ENCODE assay signal across 11 cellular contexts in the genomic region with DNA sequence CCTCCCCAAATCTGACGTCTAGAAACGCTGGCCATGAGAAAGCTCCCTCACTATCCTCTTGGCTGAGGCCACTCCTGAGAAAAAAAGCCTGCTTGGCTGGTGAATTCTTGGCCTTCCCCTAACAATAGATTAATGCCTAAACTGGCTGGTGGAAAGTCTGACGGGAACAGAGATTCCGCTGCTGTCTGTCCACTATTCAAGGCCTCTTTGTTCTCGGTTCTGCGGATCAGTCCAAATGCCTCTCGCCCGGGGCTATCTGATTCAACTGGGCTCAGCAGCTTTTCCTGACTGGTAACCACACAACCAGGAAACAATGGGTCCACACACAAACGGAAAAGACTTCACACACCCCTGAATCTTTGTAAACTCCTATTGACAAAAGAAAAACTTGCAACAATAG. TPM values are rescaled to one million over a fixed set of nuclear protein-coding genes. Genes with fewer than 3 reads are reported as not detected.
A peak's percentile ranks its signal among the peaks of the same experiment; 100 is the strongest.
DNase-seq lines count a peak whose midpoint lies in the region; ATAC-seq, FAIRE-seq and TF ChIP-seq lines count a peak whose summit lies in the region.
"Had no signal": no experiment of that assay in that cellular context is flagged by ENCODE, and none has a peak within 500 bp of the region (broad histone marks: within the 10 kb centered on the region; RNA-seq: fewer than 3 reads in every experiment).

No MANE protein-coding gene starts in this region.

- no peak for FAIRE-seq in astrocyte (lab: Jason Lieb, UNC)
- FAIRE-seq: GM19239 had no signal

- H4K20me1 ChIP-seq in astrocyte (ENCODE audit: insufficient read depth, low read length) (peaks cover 85% of the 10 kb centered on the region), neural progenitor cell (ENCODE audit: low read depth) (peaks cover 97% of the 10 kb centered on the region)

- no peak for TF ChIP-seq EP300 in upper lobe of left lung (IDR thresholded peaks at IDR 0.05)

- H3K9me3 Mint-ChIP-seq in astrocyte (ENCODE audit: unreplicated experiment) (no peaks in the 10 kb centered on the region), neural progenitor cell (no peaks in the 10 kb centered on the region), chondrocyte (ENCODE audit: low read depth) (no peaks in the 10 kb centered on the region)

- peak; percentile 76 for DNase-seq in astrocyte (ENCODE audit: low read depth)
- DNase-seq in glomerular endothelial cell (ENCODE audit: extremely low read depth, low read depth, low spot score) = peak; percentile 70
- DNase-seq in neural progenitor cell (ENCODE audit: low spot score) = peak; percentile 61
- DNase-seq in upper lobe of left lung = no peak
- no peak for DNase-seq in HuH-7.5 (ENCODE audit: low spot score)
- no peak for DNase-seq in chondrocyte (ENCODE audit: low spot score)
- no peak for DNase-seq in mucosa of descending colon
- DNase-seq: NCI-H2227 treated with DMSO at 0.1 percent for 48 hours, SW 1271 had no signal

- H3K27ac ChIP-seq in astrocyte (ENCODE audit: low read depth, low read length) (peak overlapping the region; percentile 63), neural progenitor cell (no peak overlapping the region), upper lobe of left lung (peak overlapping the region; percentile 31 to 67 (median 50))

- H2AFZ ChIP-seq in astrocyte (ENCODE audit: low read depth, low read length) = no peak overlapping the region
- H2AFZ ChIP-seq in neural progenitor cell (replicated peaks) = no peak overlapping the region

- ATAC-seq in upper lobe of left lung (ENCODE audit: low FRiP score in 2 of 2) = no peak
- no peak for ATAC-seq in mucosa of descending colon
- ATAC-seq in HG02870 (IDR thresholded peaks at IDR 0.05; ENCODE audit: unreplicated experiment) = no peak

- no peak for TF ChIP-seq POLR2A in upper lobe of left lung (IDR thresholded peaks at IDR 0.05)

- TF ChIP-seq CTCF in astrocyte (IDR thresholded peaks at IDR 0.05; ENCODE audit: insufficient read depth, low read depth, low read length) (no peak), neural progenitor cell (IDR thresholded peaks at IDR 0.05) (no peak), upper lobe of left lung (IDR thresholded peaks at IDR 0.05) (no peak), chondrocyte (IDR thresholded peaks at IDR 0.05) (no peak), mucosa of descending colon (IDR thresholded peaks at IDR 0.05) (no peak)

- H3K9ac ChIP-seq in astrocyte (ENCODE audit: low read length) (peak overlapping the region; percentile 61), neural progenitor cell (no peak overlapping the region)

- H3K4me3 Mint-ChIP-seq in astrocyte (ENCODE audit: unreplicated experiment) = no peak overlapping the region
- H3K4me3 Mint-ChIP-seq in neural progenitor cell = no peak overlapping the region
- H3K4me3 Mint-ChIP-seq in chondrocyte (ENCODE audit: unreplicated experiment) = no peak overlapping the region

- 54 to 71% methylated on average over 9 of the region's 9 CpGs for WGBS in upper lobe of left lung, 2 donors

- no peaks in the 10 kb centered on the region for H3K27me3 Mint-ChIP-seq in astrocyte (ENCODE audit: low read depth, unreplicated experiment)
- H3K27me3 Mint-ChIP-seq in neural progenitor cell (ENCODE audit: insufficient read depth, low read depth) = no peaks in the 10 kb centered on the region
- H3K27me3 Mint-ChIP-seq in chondrocyte (ENCODE audit: low read depth) = no peaks in the 10 kb centered on the region

- H3K9me3 ChIP-seq in astrocyte (ENCODE audit: insufficient read depth, low read depth, low read length) (no peaks in the 10 kb centered on the region), neural progenitor cell (ENCODE audit: low read depth) (no peaks in the 10 kb centered on the region), upper lobe of left lung (no peaks in the 10 kb centered on the region), mucosa of descending colon (no peaks in the 10 kb centered on the region)

- H3K4me1 ChIP-seq in astrocyte (ENCODE audit: insufficient read depth, low read length) (peaks cover 31% of the 10 kb centered on the region), neural progenitor cell (peaks cover 43% of the 10 kb centered on the region), upper lobe of left lung (peaks cover 23 to 36% (median 32%) of the 10 kb centered on the region in 4 donors), mucosa of descending colon (ENCODE audit: low read depth) (no peaks in the 10 kb centered on the region)

- H3K36me3 ChIP-seq in astrocyte (ENCODE audit: insufficient read depth, low read length) (no peaks in the 10 kb centered on the region), neural progenitor cell (no peaks in the 10 kb centered on the region), upper lobe of left lung (no peaks in the 10 kb centered on the region), mucosa of descending colon (ENCODE audit: low read depth) (no peaks in the 10 kb centered on the region)

- H3K4me1 Mint-ChIP-seq in astrocyte (ENCODE audit: low read depth, unreplicated experiment) (peaks cover 26% of the 10 kb centered on the region), neural progenitor cell (peaks cover 51% of the 10 kb centered on the region), chondrocyte (ENCODE audit: low read depth) (peaks cover 44% of the 10 kb centered on the region)

- H3K4me3 ChIP-seq in astrocyte (ENCODE audit: insufficient read depth, low read depth, low read length) (no peak overlapping the region), neural progenitor cell (no peak overlapping the region), upper lobe of left lung (no peak overlapping the region), mucosa of descending colon (no peak overlapping the region)

- no peaks in the 10 kb centered on the region for H3K27me3 ChIP-seq in astrocyte (ENCODE audit: insufficient read depth, low read length)
- H3K27me3 ChIP-seq in neural progenitor cell = peaks cover under 1% of the 10 kb centered on the region
- H3K27me3 ChIP-seq in upper lobe of left lung = no peaks in the 10 kb centered on the region

- H3F3A ChIP-seq in neural progenitor cell (ENCODE audit: low read depth) = peaks cover 36% of the 10 kb centered on the region

- H3K36me3 Mint-ChIP-seq in astrocyte (ENCODE audit: low read depth, unreplicated experiment) = peaks cover 6% of the 10 kb centered on the region
- H3K36me3 Mint-ChIP-seq in neural progenitor cell = no peaks in the 10 kb centered on the region
- no peaks in the 10 kb centered on the region for H3K36me3 Mint-ChIP-seq in chondrocyte (ENCODE audit: low read depth)

- H3K79me2 ChIP-seq in astrocyte (ENCODE audit: insufficient read depth, low read length) (peaks cover 90% of the 10 kb centered on the region), neural progenitor cell (ENCODE audit: low read depth) (peaks cover 54% of the 10 kb centered on the region)

- H3K4me2 ChIP-seq in astrocyte (ENCODE audit: low read length) = no peak overlapping the region
- peak overlapping the region; percentile 20 for H3K4me2 ChIP-seq in neural progenitor cell

- peak overlapping the region; percentile 58 for H3K27ac Mint-ChIP-seq in astrocyte (ENCODE audit: unreplicated experiment)
- peak overlapping the region; percentile 22 for H3K27ac Mint-ChIP-seq in neural progenitor cell
- no peak overlapping the region for H3K27ac Mint-ChIP-seq in chondrocyte (ENCODE audit: unreplicated experiment)

- intact Hi-C loops in mucosa of descending colon (cut with DNase I, micrococcal nuclease) = no loop called here

RNA-seq across cellular contexts. Expression of gene PXDN, which starts 27.2 kb away (rescaled TPM):
- 417 and 467 TPM in 2 replicates for total RNA-seq in astrocyte
- 1,281 and 1,930 TPM in 2 replicates for total RNA-seq in glomerular endothelial cell
- total RNA-seq in neural progenitor cell (ENCODE audit: low replicate concordance) = 118 and 128 TPM in 2 replicates
- 10 to 100 TPM; 20.8 to 65.6 (median 38.5) TPM for total RNA-seq in upper lobe of left lung
- 499 to 576 TPM (median 571 TPM) in 3 replicates for total RNA-seq in chondrocyte
- total RNA-seq in mucosa of descending colon = 10 to 100 TPM in 2 of 3 donors, 1 to 10 TPM in 1; 9.3 to 52.4 (median 11.9) TPM

Comparison
In these comparisons a context has a peak if more than half of its experiments do, and no peak if none do; other contexts are left out.
1. DNase-seq: peak in astrocyte (single experiment), glomerular endothelial cell (single experiment) and neural progenitor cell (single experiment); none in upper lobe of left lung (0 of 2), HuH-7.5 (single experiment), chondrocyte (single experiment) and mucosa of descending colon (0 of 3).